In the genomic region with DNA sequence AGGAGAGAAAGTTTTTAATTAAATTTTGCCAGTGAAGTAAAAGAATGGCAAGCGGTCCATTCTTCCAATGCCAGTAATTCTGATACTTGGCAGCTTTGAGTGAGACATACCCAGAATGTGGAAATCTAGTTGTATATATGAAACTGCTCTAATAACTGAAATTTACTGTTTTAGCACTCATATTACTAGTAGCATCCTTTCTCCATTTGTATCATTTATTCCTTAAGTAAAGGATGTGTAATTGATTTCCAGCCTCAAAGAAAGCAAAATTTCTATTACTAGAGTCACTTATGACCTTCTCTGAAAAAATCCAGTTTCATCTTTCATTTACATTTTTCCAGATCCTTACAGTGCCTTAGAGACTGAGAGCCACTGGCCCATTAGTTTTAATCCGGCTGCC, we compare ENCODE assay signal across 24 cellular contexts.
"Had no signal": no experiment of that assay in that cellular context is flagged by ENCODE, and none has a peak within 500 bp of the region (broad histone marks: within the 10 kb centered on the region; RNA-seq: fewer than 3 reads in every experiment).

No MANE protein-coding gene starts in this region.

- H3K9me3 Mint-ChIP-seq: endodermal cell; stimulated activated naive B cell treated with anti-CD40 and anti-IgM and Interleukin-4, amounts not matched to agents 10 μg/mL and 1 μg/mL and 100 μg/mL, for 72 hours; stimulated activated naive CD8-positive, alpha-beta T cell treated with anti-CD3 and anti-CD28 coated beads, Interleukin-15, amount 100 ng/mL, for 72 hours had no signal

- H3K4me3 ChIP-seq: hepatocyte, left ventricle myocardium inferior, lower lobe of right lung, spleen, testis, tibial nerve, upper lobe of right lung, vagina had no signal

- H3K4me1 ChIP-seq: left ventricle myocardium inferior, lower lobe of right lung, spleen, testis, tibial nerve, upper lobe of right lung, vagina had no signal

- DNase-seq: dermis blood vessel endothelial cell; endodermal cell; foreskin melanocyte; head of caudate nucleus; kidney; left cardiac atrium; left ventricle myocardium inferior; lower lobe of right lung; mesenchymal stem cell; midbrain; posterior cingulate gyrus; spleen; stimulated activated CD4-positive, alpha-beta T cell treated with anti-CD3 and anti-CD28 coated beads, Interleukin-15, amount 100 ng/mL, for 24 hours; stimulated activated CD4-positive, alpha-beta T cell treated with anti-CD3 and anti-CD28 coated beads, Interleukin-1b, Interleukin-23, amount 100 ng/mL, for 48 hours; stimulated activated CD4-positive, alpha-beta T cell treated with anti-CD3 and anti-CD28 coated beads, Interleukin-4, amount 100 ng/mL, for 24 hours; stimulated activated naive B cell treated with anti-CD40 and anti-IgM and Interleukin-4, amounts not matched to agents 10 μg/mL and 1 μg/mL and 100 μg/mL, for 72 hours; stimulated activated naive CD8-positive, alpha-beta T cell treated with anti-CD3 and anti-CD28 coated beads, Interleukin-15, amount 100 ng/mL, for 72 hours; testis; upper lobe of right lung had no signal

- H3K4me1 Mint-ChIP-seq: endodermal cell; stimulated activated naive B cell treated with anti-CD40 and anti-IgM and Interleukin-4, amounts not matched to agents 10 μg/mL and 1 μg/mL and 100 μg/mL, for 72 hours had no signal

- H3K4me3 Mint-ChIP-seq: endodermal cell; stimulated activated naive B cell treated with anti-CD40 and anti-IgM and Interleukin-4, amounts not matched to agents 10 μg/mL and 1 μg/mL and 100 μg/mL, for 72 hours; stimulated activated naive CD8-positive, alpha-beta T cell treated with anti-CD3 and anti-CD28 coated beads, Interleukin-15, amount 100 ng/mL, for 72 hours had no signal

- H3K27me3 ChIP-seq: hepatocyte, neutrophil, spleen, testis, tibial nerve, upper lobe of right lung, vagina had no signal

- H3K27ac Mint-ChIP-seq: endodermal cell had no signal

- H3K27me3 Mint-ChIP-seq: stimulated activated naive B cell treated with anti-CD40 and anti-IgM and Interleukin-4, amounts not matched to agents 10 μg/mL and 1 μg/mL and 100 μg/mL, for 72 hours; stimulated activated naive CD8-positive, alpha-beta T cell treated with anti-CD3 and anti-CD28 coated beads, Interleukin-15, amount 100 ng/mL, for 72 hours had no signal

- H3K9me3 ChIP-seq: left ventricle myocardium inferior, lower lobe of right lung, neutrophil, spleen, testis, tibial nerve, upper lobe of right lung, vagina had no signal

- H3K27ac ChIP-seq: hepatocyte, left ventricle myocardium inferior, lower lobe of right lung, neutrophil, testis, tibial nerve, upper lobe of right lung, vagina had no signal

- ATAC-seq: left cardiac atrium; lower lobe of right lung; sciatic nerve; stimulated activated naive B cell treated with anti-CD40 and anti-IgM and Interleukin-4, amounts not matched to agents 10 μg/mL and 1 μg/mL and 100 μg/mL, for 72 hours; stimulated activated naive CD8-positive, alpha-beta T cell treated with anti-CD3 and anti-CD28 coated beads, Interleukin-15, amount 100 ng/mL, for 72 hours; upper lobe of right lung had no signal
